1 cellular context compared by ENCODE assay signal in genomic region chr6:36830577-36830976, GRCh38.
A peak's percentile ranks its signal among the peaks of the same experiment; 100 is the strongest.
TF ChIP-seq lines count a peak whose summit lies in the region.

No MANE protein-coding gene starts in this region.

TF ChIP-seq in HepG2, 621 proteins besides CTCF, POLR2A, EP300 and RAD21 (continued from another document):
- TF ChIP-seq HMGXB3 (CRISPR knock-in tag; IDR thresholded peaks at IDR 0.05; ENCODE audit: borderline replicate concordance), result no peak
- TF ChIP-seq ZBTB7A (CRISPR knock-in tag; IDR thresholded peaks at IDR 0.05), result no peak
- no peak for TF ChIP-seq ZFP1 (CRISPR knock-in tag; IDR thresholded peaks at IDR 0.05)
- TF ChIP-seq ZNF629 (CRISPR knock-in tag; conservative IDR thresholded peaks at IDR 0.05), result peak; percentile 94
- no peak for TF ChIP-seq ZNF7 (CRISPR knock-in tag; IDR thresholded peaks at IDR 0.05)
- TF ChIP-seq MED1 (CRISPR knock-in tag; IDR thresholded peaks at IDR 0.05), result 0 out of 2 replicates have a peak, but pooled peaks have one; percentile 12
- TF ChIP-seq ZBTB40 (IDR thresholded peaks at IDR 0.05), result no peak
- TF ChIP-seq ZBTB40 (CRISPR knock-in tag; IDR thresholded peaks at IDR 0.05), result no peak
- TF ChIP-seq GLMP (CRISPR knock-in tag; IDR thresholded peaks at IDR 0.05; ENCODE audit: borderline replicate concordance), result no peak
